Comparison of ENCODE assay signal across 18 cellular contexts in the genomic region with DNA sequence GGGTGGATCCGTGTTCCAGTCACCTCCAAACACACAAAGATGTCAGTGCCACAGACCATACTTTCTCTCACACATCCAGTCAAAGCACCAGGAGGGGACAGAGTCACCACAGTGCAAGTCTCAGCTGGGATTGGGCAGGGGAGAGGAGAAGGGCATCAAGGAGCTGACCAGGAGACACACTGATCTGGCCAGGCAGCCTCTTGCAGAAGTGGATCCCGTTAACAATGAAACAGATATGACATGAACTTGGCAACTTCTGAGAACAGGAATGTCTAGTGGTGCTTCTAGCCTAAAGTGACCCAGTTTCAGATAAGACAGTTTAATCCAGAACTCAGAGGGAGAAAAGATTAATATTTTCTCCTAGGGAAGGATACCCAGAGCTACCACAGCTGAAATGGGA.
DNase-seq lines count a peak whose midpoint lies in the region; ATAC-seq, FAIRE-seq and TF ChIP-seq lines count a peak whose summit lies in the region.
"Had no signal": no experiment of that assay in that cellular context is flagged by ENCODE, and none has a peak within 500 bp of the region (broad histone marks: within the 10 kb centered on the region; RNA-seq: fewer than 3 reads in every experiment).

No MANE protein-coding gene starts in this region.

- H3K4me1 ChIP-seq in endothelial cell of umbilical vein (ENCODE audit: control insufficient read depth, extremely low read depth, insufficient read depth, low read length) = peaks cover 48% of the 10 kb centered on the region
- H3K4me1 ChIP-seq in right cardiac atrium (ENCODE audit: control insufficient read depth, insufficient read depth, low read length) = peaks cover 6% of the 10 kb centered on the region
- H3K4me1 ChIP-seq in upper lobe of right lung = peaks cover 24% of the 10 kb centered on the region

- H3K4me2 ChIP-seq in endothelial cell of umbilical vein (ENCODE audit: insufficient read depth, low read length) = no peak overlapping the region
- H3K4me2 ChIP-seq: A549 had no signal

- TF ChIP-seq POLR2A in endothelial cell of umbilical vein (IDR thresholded peaks at IDR 0.05; ENCODE audit: low read depth, low read length) = no peak

- H3K27me3 ChIP-seq in endothelial cell of umbilical vein (ENCODE audit: control insufficient read depth in 2 of 2, insufficient read depth in 2 of 2, low read length in 2 of 2) (no peaks in the 10 kb centered on the region), right cardiac atrium (ENCODE audit: control insufficient read depth, insufficient read depth) (no peaks in the 10 kb centered on the region), upper lobe of right lung (no peaks in the 10 kb centered on the region)

- H3K79me2 ChIP-seq in endothelial cell of umbilical vein (ENCODE audit: control insufficient read depth, insufficient read depth, low read length) = no peaks in the 10 kb centered on the region

- H3K36me3 ChIP-seq in endothelial cell of umbilical vein (ENCODE audit: control insufficient read depth in 2 of 2, extremely low read depth in 1 of 2, insufficient read depth in 2 of 2, low read length in 2 of 2) = no peaks in the 10 kb centered on the region
- no peaks in the 10 kb centered on the region for H3K36me3 ChIP-seq in upper lobe of right lung

- DNase-seq in natural killer cell treated with Interleukin-12 subunit alpha and Interleukin-12 subunit beta and Interleukin-15 and Interleukin-18, amount 100 ng/mL, for 72 hours (ENCODE audit: low spot score) = peak; percentile 25
- DNase-seq in natural killer cell = no peak
- DNase-seq in endothelial cell of umbilical vein (ENCODE audit: low read depth, low spot score) = no peak
- DNase-seq in right cardiac atrium = peak in 1 of 3 donors; percentile 61
- DNase-seq in upper lobe of right lung = no peak
- no peak for DNase-seq in stimulated activated CD4-positive, alpha-beta T cell treated with anti-CD3 and anti-CD28 coated beads, Interleukin-2, amount 100 ng/mL, for 24 hours
- no peak for DNase-seq in activated naive CD8-positive, alpha-beta T cell treated with anti-CD3 and anti-CD28 coated beads, Interleukin-2, amount 50 U/mL, for 24 hours
- no peak for DNase-seq in Calu3
- DNase-seq: MV-4-11, NCI-H1105 treated with DMSO at 0.1 percent for 48 hours, NCI-H1694, NCI-H446, NCI-H526, SHP77 treated with DMSO at 0.1 percent for 48 hours had no signal

- H3K4me3 ChIP-seq in endothelial cell of umbilical vein (replicated peaks in 1 of 3; ENCODE audit: insufficient read depth in 1 of 3, low read depth in 1 of 3, low read length in 3 of 3) = no peak overlapping the region
- H3K4me3 ChIP-seq in right cardiac atrium (ENCODE audit: low read length) = no peak overlapping the region
- H3K4me3 ChIP-seq in upper lobe of right lung = no peak overlapping the region
- H3K4me3 ChIP-seq: A549 had no signal

- H3K27me3 Mint-ChIP-seq in natural killer cell treated with Interleukin-12 subunit alpha and Interleukin-12 subunit beta and Interleukin-15 and Interleukin-18, amount 100 ng/mL, for 72 hours = no peaks in the 10 kb centered on the region
- H3K27me3 Mint-ChIP-seq in natural killer cell (ENCODE audit: low read depth in 2 of 2) (no peaks in the 10 kb centered on the region), Calu3 (ENCODE audit: unreplicated experiment) (no peaks in the 10 kb centered on the region)
- H3K27me3 Mint-ChIP-seq in activated naive CD8-positive, alpha-beta T cell treated with anti-CD3 and anti-CD28 coated beads, Interleukin-2, amount 50 U/mL, for 24 hours = no peaks in the 10 kb centered on the region
- H3K27me3 Mint-ChIP-seq: IgD-negative memory B cell had no signal

- H3K27ac Mint-ChIP-seq in natural killer cell treated with Interleukin-12 subunit alpha and Interleukin-12 subunit beta and Interleukin-15 and Interleukin-18, amount 100 ng/mL, for 72 hours = peak overlapping the region in 1 of 2 donors; percentile 90
- H3K27ac Mint-ChIP-seq in natural killer cell (no peak overlapping the region), Calu3 (ENCODE audit: unreplicated experiment) (no peak overlapping the region)
- H3K27ac Mint-ChIP-seq in activated naive CD8-positive, alpha-beta T cell treated with anti-CD3 and anti-CD28 coated beads, Interleukin-2, amount 50 U/mL, for 24 hours = no peak overlapping the region
- H3K27ac Mint-ChIP-seq: B cell, IgD-negative memory B cell had no signal

- BruUV-seq in endothelial cell of umbilical vein (replicated peaks; lab: Mats Ljungman, UMichigan) (no TSS peak), Calu3 (replicated peaks; lab: Mats Ljungman, UMichigan) (no TSS peak)

- 55% methylated on average over 2 of the region's 2 CpGs for WGBS in right cardiac atrium

- H3K36me3 Mint-ChIP-seq in natural killer cell treated with Interleukin-12 subunit alpha and Interleukin-12 subunit beta and Interleukin-15 and Interleukin-18, amount 100 ng/mL, for 72 hours = peaks cover 15% of the 10 kb centered on the region
- peaks cover 7% of the 10 kb centered on the region for H3K36me3 Mint-ChIP-seq in natural killer cell
- H3K36me3 Mint-ChIP-seq in activated naive CD8-positive, alpha-beta T cell treated with anti-CD3 and anti-CD28 coated beads, Interleukin-2, amount 50 U/mL, for 24 hours (ENCODE audit: low read depth) = peaks cover 2% of the 10 kb centered on the region
- H3K36me3 Mint-ChIP-seq in Calu3 (ENCODE audit: insufficient read depth, unreplicated experiment) = peaks cover 4% of the 10 kb centered on the region
- H3K36me3 Mint-ChIP-seq: CD14-positive monocyte had no signal

- no peak overlapping the region for H3K4me3 Mint-ChIP-seq in natural killer cell treated with Interleukin-12 subunit alpha and Interleukin-12 subunit beta and Interleukin-15 and Interleukin-18, amount 100 ng/mL, for 72 hours
- H3K4me3 Mint-ChIP-seq in natural killer cell = no peak overlapping the region
- H3K4me3 Mint-ChIP-seq in activated naive CD8-positive, alpha-beta T cell treated with anti-CD3 and anti-CD28 coated beads, Interleukin-2, amount 50 U/mL, for 24 hours = no peak overlapping the region
- no peak overlapping the region for H3K4me3 Mint-ChIP-seq in Calu3 (ENCODE audit: low read depth, unreplicated experiment)
- H3K4me3 Mint-ChIP-seq: B cell, CD14-positive monocyte, IgD-negative memory B cell had no signal

- H3K9me3 ChIP-seq in endothelial cell of umbilical vein (replicated peaks; ENCODE audit: control insufficient read depth, insufficient read depth, low read length) (no peaks in the 10 kb centered on the region), right cardiac atrium (ENCODE audit: control insufficient read depth, low read length) (no peaks in the 10 kb centered on the region), upper lobe of right lung (no peaks in the 10 kb centered on the region)
- H3K9me3 ChIP-seq: A549 had no signal

- no peak for ATAC-seq in natural killer cell treated with Interleukin-12 subunit alpha and Interleukin-12 subunit beta and Interleukin-15 and Interleukin-18, amount 100 ng/mL, for 72 hours
- ATAC-seq in natural killer cell (no peak), right cardiac atrium (peak; percentile 77 to 90), upper lobe of right lung (peak; percentile 52)
- ATAC-seq in activated naive CD8-positive, alpha-beta T cell treated with anti-CD3 and anti-CD28 coated beads, Interleukin-2, amount 50 U/mL, for 24 hours = no peak
- ATAC-seq: A549 had no signal

- intact Hi-C loops in natural killer cell (cut with micrococcal nuclease) = no loop called here
- intact Hi-C loops in endothelial cell of umbilical vein (cut with micrococcal nuclease) = no loop called here
- intact Hi-C loops in right cardiac atrium (cut with DNase I) = no loop called here
- intact Hi-C loops in upper lobe of right lung (cut with DNase I) = no loop called here
- intact Hi-C loops in Calu3 (cut with micrococcal nuclease; ENCODE audit: unreplicated experiment) = no loop called here

- TF ChIP-seq CTCF in natural killer cell (IDR thresholded peaks at IDR 0.05) (no peak), endothelial cell of umbilical vein (IDR thresholded peaks at IDR 0.05; ENCODE audit: extremely low read depth in 1 of 2, insufficient read depth in 1 of 2, low read depth in 1 of 2, low read length in 2 of 2) (no peak), upper lobe of right lung (IDR thresholded peaks at IDR 0.05) (no peak), Calu3 (IDR thresholded peaks at IDR 0.05; ENCODE audit: unreplicated experiment) (no peak)

- POLR2A ChIA-PET in endothelial cell of umbilical vein (lab: Charles Lee) = no interaction called here

- CTCF ChIA-PET in endothelial cell of umbilical vein (lab: Charles Lee) = interaction anchor here (1.0 to 1.5 kb wide), 4 partner anchors 9 to 326 kb away, joined by 3 to 5 read pairs (median 4); no protein-coding TSS in a partner anchor
- CTCF ChIA-PET in Calu3 (lab: Charles Lee) = interaction anchor here (0.6 kb wide), 1 partner anchor 399 kb away, joined by 6 read pairs; no protein-coding TSS in a partner anchor

- dilution Hi-C loops in endothelial cell of umbilical vein (cut with MboI; ENCODE audit: extremely low pct_ligation_motif_present, low sequenced_read_pairs) = no loop called here

- H2AFZ ChIP-seq in endothelial cell of umbilical vein (ENCODE audit: low read depth, low read length) = no peak overlapping the region

- H3K9me1 ChIP-seq in endothelial cell of umbilical vein (replicated peaks; ENCODE audit: control insufficient read depth, extremely low read depth, insufficient read depth, low read length) = no peaks in the 10 kb centered on the region

- no peaks in the 10 kb centered on the region for H3K9me3 Mint-ChIP-seq in natural killer cell treated with Interleukin-12 subunit alpha and Interleukin-12 subunit beta and Interleukin-15 and Interleukin-18, amount 100 ng/mL, for 72 hours
- H3K9me3 Mint-ChIP-seq in natural killer cell = no peaks in the 10 kb centered on the region
- no peaks in the 10 kb centered on the region for H3K9me3 Mint-ChIP-seq in activated naive CD8-positive, alpha-beta T cell treated with anti-CD3 and anti-CD28 coated beads, Interleukin-2, amount 50 U/mL, for 24 hours
- H3K9me3 Mint-ChIP-seq in Calu3 (ENCODE audit: low read depth, unreplicated experiment) = no peaks in the 10 kb centered on the region
- H3K9me3 Mint-ChIP-seq: CD14-positive monocyte, IgD-negative memory B cell had no signal

- peaks cover 42 to 74% of the 10 kb centered on the region in 2 donors for H3K4me1 Mint-ChIP-seq in natural killer cell treated with Interleukin-12 subunit alpha and Interleukin-12 subunit beta and Interleukin-15 and Interleukin-18, amount 100 ng/mL, for 72 hours (ENCODE audit: low read depth in 2 of 2)
- H3K4me1 Mint-ChIP-seq in natural killer cell (peaks cover 51 to 69% of the 10 kb centered on the region in 2 donors), Calu3 (ENCODE audit: low read depth, unreplicated experiment) (peaks cover 31% of the 10 kb centered on the region)
- H3K4me1 Mint-ChIP-seq in activated naive CD8-positive, alpha-beta T cell treated with anti-CD3 and anti-CD28 coated beads, Interleukin-2, amount 50 U/mL, for 24 hours = peaks cover 41% of the 10 kb centered on the region

- peak; percentile 69 for FAIRE-seq in endothelial cell of umbilical vein (lab: Jason Lieb, UNC)
- FAIRE-seq: A549 had no signal

- H3K27ac ChIP-seq in endothelial cell of umbilical vein (ENCODE audit: insufficient read depth, low read depth, low read length) = no peak overlapping the region
- no peak overlapping the region for H3K27ac ChIP-seq in right cardiac atrium (ENCODE audit: low read length)
- no peak overlapping the region for H3K27ac ChIP-seq in upper lobe of right lung
- H3K27ac ChIP-seq: A549 had no signal

- H3K9ac ChIP-seq in endothelial cell of umbilical vein (replicated peaks; ENCODE audit: extremely low read depth, insufficient read depth, low read length) = no peak overlapping the region

- H4K20me1 ChIP-seq in endothelial cell of umbilical vein (replicated peaks; ENCODE audit: control insufficient read depth, extremely low read depth, insufficient read depth, low read length) = no peaks in the 10 kb centered on the region

Comparison
In these comparisons a context has a peak if more than half of its experiments do, and no peak if none do; other contexts are left out.
1. ATAC-seq: peak in right cardiac atrium (2 of 2) and upper lobe of right lung (single experiment); none in natural killer cell treated with Interleukin-12 subunit alpha and Interleukin-12 subunit beta and Interleukin-15 and Interleukin-18, amount 100 ng/mL, for 72 hours (0 of 2), natural killer cell (0 of 3) and activated naive CD8-positive, alpha-beta T cell treated with anti-CD3 and anti-CD28 coated beads, Interleukin-2, amount 50 U/mL, for 24 hours (single experiment).